Comparison of ENCODE assay signal across 1 cellular context in genomic region chr1:210223174-210223904, GRCh38.
TF ChIP-seq lines count a peak whose summit lies in the region.

No MANE protein-coding gene starts in this region.

TF ChIP-seq in H1, 55 proteins besides CTCF, POLR2A, EP300 and RAD21 (continued from another document):
- no peak for TF ChIP-seq USF2 (IDR thresholded peaks at IDR 0.05; ENCODE audit: low read length)
- no peak for TF ChIP-seq SIN3A (conservative IDR thresholded peaks at IDR 0.05 in 1 of 2, IDR thresholded peaks at IDR 0.05 in 1 of 2; ENCODE audit: low read depth in 1 of 2, low read length in 2 of 2)
- no peak for TF ChIP-seq KDM1A (IDR thresholded peaks at IDR 0.05; ENCODE audit: borderline replicate concordance, low read length)
- TF ChIP-seq SIX5 (IDR thresholded peaks at IDR 0.05; ENCODE audit: low read depth, low read length), result no peak
- no peak for TF ChIP-seq SP4 (IDR thresholded peaks at IDR 0.05; ENCODE audit: low read length)
- no peak for TF ChIP-seq POU5F1 (IDR thresholded peaks at IDR 0.05; ENCODE audit: low read depth, low read length)
- no peak for TF ChIP-seq CTBP2 (IDR thresholded peaks at IDR 0.05; ENCODE audit: borderline replicate concordance, insufficient read depth, insufficient read length, low read length)
- TF ChIP-seq CHD2 (IDR thresholded peaks at IDR 0.05; ENCODE audit: low read length), result no peak
